8 cellular contexts compared by ENCODE assay signal in genomic region chr19:1873524-1874473, GRCh38. TPM values are rescaled to one million over a fixed set of nuclear protein-coding genes. Genes with fewer than 3 reads are reported as not detected.
DNase-seq lines count a peak whose midpoint lies in the region; TF ChIP-seq lines count a peak whose summit lies in the region.

No MANE protein-coding gene starts in this region.

- CTCF ChIA-PET in RWPE1 (lab: Yijun Ruan, JAX) = interaction anchor here (1.1 kb wide), 1 partner anchor 56 kb away, joined by 3 read pairs; no protein-coding TSS in a partner anchor
- CTCF ChIA-PET in HEK293T (lab: Yijun Ruan, JAX) = no interaction called here

- peak overlapping the region; percentile 88 for H3K27ac ChIP-seq in RWPE1
- peak overlapping the region; percentile 80 to 99 (median 90) for H3K27ac ChIP-seq in esophagus muscularis mucosa (replicated peaks in 1 of 4)
- H3K27ac ChIP-seq in parathyroid adenoma = peak overlapping the region; percentile 92

- WGBS in esophagus muscularis mucosa = 45% methylated on average over 24 of the region's 29 CpGs

- peaks cover 44% of the 10 kb centered on the region for H3K79me2 ChIP-seq in parathyroid adenoma

- peaks cover 36 to 58% (median 53%) of the 10 kb centered on the region in 4 donors for H3K4me1 ChIP-seq in esophagus muscularis mucosa
- peaks cover 23% of the 10 kb centered on the region for H3K4me1 ChIP-seq in parathyroid adenoma

- H2AFZ ChIP-seq in parathyroid adenoma = peak overlapping the region; percentile 59

- in situ Hi-C loops in G401 (cut with HindIII; ENCODE audit: low sequenced_read_pairs) = no loop called here

- no peaks in the 10 kb centered on the region for H3K27me3 ChIP-seq in esophagus muscularis mucosa
- no peaks in the 10 kb centered on the region for H3K27me3 ChIP-seq in parathyroid adenoma (ENCODE audit: control insufficient read depth, insufficient read depth, low read length)

- peak overlapping the region; percentile 77 for H3K4me2 ChIP-seq in parathyroid adenoma (ENCODE audit: low read length)

- DNase-seq in G401 (ENCODE audit: low spot score) = peak; percentile 65
- DNase-seq in RWPE1 (ENCODE audit: low spot score) = no peak
- DNase-seq in esophagus muscularis mucosa (ENCODE audit: extremely low spot score) = no peak
- no peak for DNase-seq in HEK293T (ENCODE audit: extremely low spot score)
- DNase-seq in glomerular visceral epithelial cell (ENCODE audit: extremely low spot score) = no peak
- no peak for DNase-seq in NAMALWA (ENCODE audit: low spot score)
- no peak for DNase-seq in GOT3 (lab: John Stamatoyannopoulos, UW)

- TF ChIP-seq EP300 in esophagus muscularis mucosa (IDR thresholded peaks at IDR 0.05) = no peak

- intact Hi-C loops in esophagus muscularis mucosa (cut with DNase I) = no loop called here

- H3K9me3 ChIP-seq in esophagus muscularis mucosa = no peaks in the 10 kb centered on the region
- H3K9me3 ChIP-seq in parathyroid adenoma (ENCODE audit: control insufficient read depth, low read length) = no peaks in the 10 kb centered on the region

- no peak for TF ChIP-seq CTCF in RWPE1 (conservative IDR thresholded peaks at IDR 0.05; ENCODE audit: low read depth)
- no peak for TF ChIP-seq CTCF in esophagus muscularis mucosa (IDR thresholded peaks at IDR 0.05)
- no peak for TF ChIP-seq CTCF in parathyroid adenoma (IDR thresholded peaks at IDR 0.05)

- H3K4me3 ChIP-seq in esophagus muscularis mucosa (peak overlapping the region; percentile 73 to 98 (median 86)), parathyroid adenoma (ENCODE audit: low read depth, low read length) (peak overlapping the region; percentile 80)

- POLR2A ChIA-PET in RWPE1 (lab: Yijun Ruan, JAX; ENCODE audit: low non-redundant PET) = interaction anchor here (0.7 kb wide), 1 partner anchor 68 kb away, joined by 16 read pairs; no protein-coding TSS in a partner anchor
- POLR2A ChIA-PET in HEK293T (lab: Yijun Ruan, JAX) = no interaction called here

- TF ChIP-seq POLR2A in esophagus muscularis mucosa (IDR thresholded peaks at IDR 0.05; ENCODE audit: low read depth) = no peak

- H3K36me3 ChIP-seq in esophagus muscularis mucosa (peaks cover 3 to 26% (median 14%) of the 10 kb centered on the region in 4 donors), parathyroid adenoma (ENCODE audit: control insufficient read depth, insufficient read depth, low read length) (no peaks in the 10 kb centered on the region)

- no peak overlapping the region for H3K9ac ChIP-seq in parathyroid adenoma

TF ChIP-seq in HEK293T, 16 proteins besides CTCF, POLR2A, EP300 and RAD21:
- TF ChIP-seq L3MBTL2 (conservative IDR thresholded peaks at IDR 0.05) (no peak), ZNF384 (IDR thresholded peaks at IDR 0.05) (no peak), BHLHE40 (IDR thresholded peaks at IDR 0.05; ENCODE audit: borderline replicate concordance) (no peak), CTBP1 (IDR thresholded peaks at IDR 0.05; ENCODE audit: borderline replicate concordance) (no peak), FOXK2 (IDR thresholded peaks at IDR 0.05) (no peak), NFRKB (IDR thresholded peaks at IDR 0.05) (no peak), HDGF (IDR thresholded peaks at IDR 0.05; ENCODE audit: borderline replicate concordance) (no peak), SP1 (IDR thresholded peaks at IDR 0.05) (no peak), PKNOX1 (IDR thresholded peaks at IDR 0.05) (no peak), TARDBP (IDR thresholded peaks at IDR 0.05) (no peak), ELF4 (IDR thresholded peaks at IDR 0.05) (no peak)
TF ChIP-seq in HEK293T: peak in this region for 0.

RNA-seq across cellular contexts. Expression of gene KLF16, which starts 10.4 kb away (rescaled TPM):
- 27.9 and 29.2 TPM in 2 replicates for total RNA-seq in G401 (2014; rRNA removed; shearing (Covaris generic))
- 10 to 100 TPM in 1 of 4 donors, 1 to 10 TPM in 3; 2.5 to 10.8 (median 8.5) TPM for total RNA-seq in esophagus muscularis mucosa

RNA-seq across cellular contexts. Expression of gene ABHD17A, which starts 11.5 kb away (rescaled TPM):
- total RNA-seq in G401 (2014; rRNA removed; shearing (Covaris generic)) = 94.4 and 130 TPM in 2 replicates
- total RNA-seq in esophagus muscularis mucosa = 100 to 1,000 TPM in 2 of 4 donors, 10 to 100 TPM in 2; 89.7 to 125 (median 102) TPM

RNA-seq across cellular contexts. Expression of gene REXO1, which starts 25.5 kb away (rescaled TPM):
- 7.8 and 10.7 TPM in 2 replicates for total RNA-seq in G401 (2014; rRNA removed; shearing (Covaris generic))
- 10 to 100 TPM; 16.2 to 36.0 (median 26.1) TPM for total RNA-seq in esophagus muscularis mucosa

RNA-seq across cellular contexts. Expression of gene ADAT3, which starts 31.4 kb away (rescaled TPM):
- 8.6 and 13.5 TPM in 2 replicates for total RNA-seq in G401 (2014; rRNA removed; shearing (Covaris generic))
- 1 to 10 TPM; 3.8 to 5.6 (median 4.4) TPM for total RNA-seq in esophagus muscularis mucosa

RNA-seq across cellular contexts. Expression of gene SCAMP4, which starts 31.4 kb away (rescaled TPM):
- total RNA-seq in G401 (2014; rRNA removed; shearing (Covaris generic)) = 45.9 and 70.6 TPM in 2 replicates
- 10 to 100 TPM; 26.6 to 76.5 (median 59.3) TPM for total RNA-seq in esophagus muscularis mucosa
